ENCODE assay signal across 8 cellular contexts in the genomic region with DNA sequence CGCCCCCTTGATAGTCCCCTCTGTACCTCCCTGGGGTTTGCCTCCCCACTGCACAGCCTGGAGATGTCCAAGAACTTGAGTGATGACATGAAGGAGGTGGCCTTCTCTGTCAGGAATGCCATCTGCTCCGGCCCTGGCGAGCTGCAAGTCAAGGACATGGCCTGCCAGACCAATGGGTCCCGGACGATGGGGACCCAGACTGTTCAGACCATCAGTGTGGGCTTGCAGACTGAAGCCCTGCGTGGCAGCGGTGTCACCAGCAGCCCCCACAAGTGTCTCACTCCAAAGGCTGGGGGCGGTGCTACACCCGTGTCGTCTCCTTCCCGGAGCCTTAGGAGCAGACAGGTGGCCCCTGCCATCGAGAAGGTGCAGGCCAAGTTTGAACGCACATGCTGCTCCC.
"Had no signal": no experiment of that assay in that cellular context is flagged by ENCODE, and none has a peak within 500 bp of the region (broad histone marks: within the 10 kb centered on the region; RNA-seq: fewer than 3 reads in every experiment).

No MANE protein-coding gene starts in this region.

- H2AFZ ChIP-seq: GM23248 had no signal

- H3K27ac ChIP-seq: GM23248 had no signal

- H3K9me3 ChIP-seq: HAP-1 had no signal

- DNase-seq: GM23248, GOT3, H7, HFFc6, Kasumi-1, KG1 had no signal

- H3K9ac ChIP-seq: GM23248 had no signal

- H3K4me3 ChIP-seq: GM23248, HAP-1 had no signal

- H3K36me3 ChIP-seq: HAP-1 had no signal

- ATAC-seq: HCT116 had no signal
